Comparison of ENCODE assay signal across 9 cellular contexts in the genomic region with DNA sequence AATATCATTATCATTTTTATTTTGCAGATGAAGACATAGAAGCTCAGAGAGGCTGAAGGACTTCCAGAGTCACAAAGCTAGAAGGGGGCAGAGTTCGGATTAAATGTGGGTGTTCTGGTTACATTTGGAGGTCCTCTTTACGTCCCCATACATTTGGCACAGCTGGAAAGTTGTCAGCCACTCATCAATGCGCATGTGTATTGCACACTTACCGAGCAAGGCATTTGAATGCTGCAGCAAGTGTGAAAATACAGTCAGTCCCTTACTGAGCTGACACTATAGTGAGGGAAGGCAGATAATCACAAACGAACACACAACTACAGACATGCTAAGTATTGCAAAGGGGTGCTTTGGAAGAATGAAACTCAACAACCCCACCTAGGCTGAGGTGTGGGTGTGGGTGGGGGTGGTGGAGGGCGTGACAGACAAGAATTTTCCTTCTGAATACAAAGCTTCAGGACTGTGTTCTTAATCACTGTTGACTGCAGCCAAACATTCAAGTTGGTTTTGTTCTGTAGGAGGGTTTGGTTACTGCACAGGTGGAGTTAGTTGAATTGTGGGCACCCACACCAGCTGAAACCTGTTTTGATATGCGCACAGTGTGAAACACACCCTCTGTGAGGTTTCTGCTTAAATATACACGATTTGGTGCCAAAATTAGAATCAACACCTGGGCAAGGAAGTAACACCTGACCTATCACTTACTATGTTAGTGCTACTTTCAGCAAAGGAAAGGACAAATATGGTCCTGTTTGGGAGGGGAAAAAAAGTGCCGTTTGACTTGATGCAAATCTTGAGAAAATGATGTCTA.
DNase-seq lines count a peak whose midpoint lies in the region; ATAC-seq and TF ChIP-seq lines count a peak whose summit lies in the region.
"Had no signal": no experiment of that assay in that cellular context is flagged by ENCODE, and none has a peak within 500 bp of the region (broad histone marks: within the 10 kb centered on the region; RNA-seq: fewer than 3 reads in every experiment).

No MANE protein-coding gene starts in this region.

- H3K4me1 ChIP-seq in mammary epithelial cell (ENCODE audit: insufficient read depth, low read length) (peaks cover 41% of the 10 kb centered on the region), psoas muscle (no peaks in the 10 kb centered on the region)

- peak; percentile 28 for DNase-seq in NK-92 treated with Interleukin-12 subunit alpha and Interleukin-12 subunit beta, amount 100 ng/mL, for 24 hours (lab: John Stamatoyannopoulos, UW)
- DNase-seq in mammary epithelial cell, result peak; percentile 74
- DNase-seq in stimulated activated naive CD8-positive, alpha-beta T cell treated with anti-CD3 and anti-CD28 coated beads, Interleukin-15, amount 100 ng/mL, for 72 hours, result peak; percentile 33 to 46
- no peak for DNase-seq in WERI-Rb-1
- no peak for DNase-seq in psoas muscle

- intact Hi-C loops in mammary epithelial cell (cut with micrococcal nuclease) (no loop called here), psoas muscle (cut with DNase I) (no loop called here)

- CTCF ChIA-PET in mammary epithelial cell (lab: Charles Lee; ENCODE audit: low non-redundant PET), result no interaction called here

- no TSS peak for BruUV-seq in mammary epithelial cell (replicated peaks; lab: Mats Ljungman, UMichigan)

- H3K79me2 ChIP-seq in mammary epithelial cell (ENCODE audit: insufficient read depth, low read length), result no peaks in the 10 kb centered on the region

- ATAC-seq in GM18909 (IDR thresholded peaks at IDR 0.05; ENCODE audit: poor library complexity, unreplicated experiment) (peak; percentile 89), HG02884 (IDR thresholded peaks at IDR 0.05; ENCODE audit: unreplicated experiment) (peak; percentile 79), HG03095 (IDR thresholded peaks at IDR 0.05; ENCODE audit: unreplicated experiment) (no peak), psoas muscle (no peak)
- peak; percentile 92 for ATAC-seq in stimulated activated naive CD8-positive, alpha-beta T cell treated with anti-CD3 and anti-CD28 coated beads, Interleukin-15, amount 100 ng/mL, for 72 hours

- no peak for TF ChIP-seq CTCF in mammary epithelial cell (conservative IDR thresholded peaks at IDR 0.05 in 1 of 2, IDR thresholded peaks at IDR 0.05 in 1 of 2; ENCODE audit: extremely low read depth in 1 of 2, insufficient read depth in 1 of 2, low read depth in 1 of 2, low read length in 2 of 2)
- no peak for TF ChIP-seq CTCF in WERI-Rb-1 (IDR thresholded peaks at IDR 0.05; ENCODE audit: low read depth, low read length)
- TF ChIP-seq CTCF in psoas muscle (IDR thresholded peaks at IDR 0.05), result no peak

- H3K27me3 ChIP-seq in mammary epithelial cell (ENCODE audit: insufficient read depth, low read length) (no peaks in the 10 kb centered on the region), WERI-Rb-1 (ENCODE audit: insufficient read depth, low read depth, severe bottlenecking) (no peaks in the 10 kb centered on the region), psoas muscle (ENCODE audit: insufficient read depth in 3 of 3, low read length in 2 of 3) (no peaks in the 10 kb centered on the region)

- 45% methylated on average over 9 of the region's 9 CpGs for WGBS in mammary epithelial cell (ENCODE audit: low coverage, missing lambda C conversion rate)
- 56 to 60% (median 57%) methylated on average over 9 of the region's 9 CpGs for WGBS in psoas muscle, 3 donors

- peaks cover 7 to 9% of the 10 kb centered on the region in 2 donors for H3K9me3 Mint-ChIP-seq in stimulated activated naive CD8-positive, alpha-beta T cell treated with anti-CD3 and anti-CD28 coated beads, Interleukin-15, amount 100 ng/mL, for 72 hours

- H3K27ac ChIP-seq in mammary epithelial cell (ENCODE audit: insufficient read depth, low read depth, low read length) (peak overlapping the region; percentile 37), WERI-Rb-1 (no peak overlapping the region), psoas muscle (no peak overlapping the region)
- H3K27ac ChIP-seq: thoracic aorta had no signal

- peak overlapping the region; percentile 32 for H2AFZ ChIP-seq in mammary epithelial cell (ENCODE audit: low read depth, low read length)

- dilution Hi-C loops in mammary epithelial cell (cut with HindIII; ENCODE audit: low sequenced_read_pairs), result loop anchor here (5.0 kb wide), 1 partner anchor 95 kb away; no protein-coding TSS in a partner anchor

- H3K9me3 ChIP-seq in mammary epithelial cell (replicated peaks; ENCODE audit: insufficient read depth, low read length), result no peaks in the 10 kb centered on the region
- H3K9me3 ChIP-seq in WERI-Rb-1 (ENCODE audit: severe bottlenecking), result no peaks in the 10 kb centered on the region
- H3K9me3 ChIP-seq in psoas muscle, result no peaks in the 10 kb centered on the region
- H3K9me3 ChIP-seq: thoracic aorta had no signal

- no peaks in the 10 kb centered on the region for H3K27me3 Mint-ChIP-seq in stimulated activated naive CD8-positive, alpha-beta T cell treated with anti-CD3 and anti-CD28 coated beads, Interleukin-15, amount 100 ng/mL, for 72 hours

- H3K4me3 Mint-ChIP-seq in stimulated activated naive CD8-positive, alpha-beta T cell treated with anti-CD3 and anti-CD28 coated beads, Interleukin-15, amount 100 ng/mL, for 72 hours, result peak overlapping the region; percentile 68 to 70

- H4K20me1 ChIP-seq in mammary epithelial cell (ENCODE audit: insufficient read depth, low read length), result no peaks in the 10 kb centered on the region

- peak overlapping the region; percentile 32 for H3K4me2 ChIP-seq in mammary epithelial cell (ENCODE audit: insufficient read depth, low read depth, low read length)

- no peaks in the 10 kb centered on the region for H3K36me3 ChIP-seq in mammary epithelial cell (ENCODE audit: insufficient read depth, low read length)
- H3K36me3 ChIP-seq in WERI-Rb-1, result no peaks in the 10 kb centered on the region
- H3K36me3 ChIP-seq in psoas muscle (ENCODE audit: insufficient read depth in 1 of 2, low read depth in 1 of 2), result no peaks in the 10 kb centered on the region
- H3K36me3 ChIP-seq: thoracic aorta had no signal

- peaks cover 64% of the 10 kb centered on the region for H3K4me1 Mint-ChIP-seq in stimulated activated naive CD8-positive, alpha-beta T cell treated with anti-CD3 and anti-CD28 coated beads, Interleukin-15, amount 100 ng/mL, for 72 hours

- in situ Hi-C loops in mammary epithelial cell (cut with MboI; ENCODE audit: low sequenced_read_pairs in 2 of 2), result no loop called here

- H3K4me3 ChIP-seq in mammary epithelial cell (replicated peaks in 1 of 3; ENCODE audit: insufficient read depth in 1 of 3, low read depth in 2 of 3, low read length in 3 of 3), result no peak overlapping the region
- no peak overlapping the region for H3K4me3 ChIP-seq in WERI-Rb-1 (ENCODE audit: low read depth, low read length)
- no peak overlapping the region for H3K4me3 ChIP-seq in psoas muscle
- H3K4me3 ChIP-seq: thoracic aorta had no signal

- peak overlapping the region; percentile 60 to 80 for H3K27ac Mint-ChIP-seq in stimulated activated naive CD8-positive, alpha-beta T cell treated with anti-CD3 and anti-CD28 coated beads, Interleukin-15, amount 100 ng/mL, for 72 hours

- peak overlapping the region; percentile 22 for H3K9ac ChIP-seq in mammary epithelial cell (ENCODE audit: insufficient read depth, low read length)

Comparison
In these comparisons a context has a peak if more than half of its experiments do, and no peak if none do; other contexts are left out.
1. ATAC-seq: peak in GM18909 (single experiment), HG02884 (single experiment) and stimulated activated naive CD8-positive, alpha-beta T cell treated with anti-CD3 and anti-CD28 coated beads, Interleukin-15, amount 100 ng/mL, for 72 hours (single experiment); none in HG03095 (single experiment) and psoas muscle (0 of 4).
2. DNase-seq: peak in NK-92 treated with Interleukin-12 subunit alpha and Interleukin-12 subunit beta, amount 100 ng/mL, for 24 hours (single experiment), mammary epithelial cell (single experiment) and stimulated activated naive CD8-positive, alpha-beta T cell treated with anti-CD3 and anti-CD28 coated beads, Interleukin-15, amount 100 ng/mL, for 72 hours (2 of 2); none in WERI-Rb-1 (single experiment) and psoas muscle (0 of 2).